ENCODE assay signal across 21 cellular contexts in genomic region chr5:66242050-66242449, GRCh38.
"Had no signal": no experiment of that assay in that cellular context is flagged by ENCODE, and none has a peak within 500 bp of the region (broad histone marks: within the 10 kb centered on the region; RNA-seq: fewer than 3 reads in every experiment).

No MANE protein-coding gene starts in this region.

- FAIRE-seq: keratinocyte had no signal

- H3K27ac ChIP-seq: cardiac muscle cell, epithelial cell of prostate, gastrocnemius medialis, thoracic aorta, upper lobe of left lung, VCaP had no signal

- H3K27me3 ChIP-seq: cardiac muscle cell, gastrocnemius medialis, upper lobe of left lung had no signal

- DNase-seq: activated CD4-positive, alpha-beta T cell treated with anti-CD3 and anti-CD28 coated beads, Interleukin-2, amount 50 U/mL, for 1 hour; activated CD4-positive, CD25-positive, alpha-beta regulatory T cell treated with anti-CD3 and anti-CD28 coated beads, Interleukin-2, amount 50 U/mL, for 72 hours; activated CD8-positive, alpha-beta memory T cell treated with anti-CD3 and anti-CD28 coated beads, Interleukin-2, amount 50 U/mL, for 4 hours; activated effector memory CD4-positive, alpha-beta T cell treated with Interleukin-2 at 50 U/mL for 16 hours; activated naive CD4-positive, alpha-beta T cell treated with anti-CD3 and anti-CD28 coated beads, Interleukin-2, amount 10 ng/mL, durations not matched to agents 7 days and 5 days; activated naive CD8-positive, alpha-beta T cell treated with anti-CD3 and anti-CD28 coated beads, Interleukin-2, amount 50 U/mL, for 24 hours; activated T-cell treated with anti-CD3 and anti-CD28 coated beads, Interleukin-2, amount 50 U/mL, for 48 hours; anterior cingulate cortex; gastrocnemius medialis; head of caudate nucleus; posterior cingulate gyrus; stimulated activated naive B cell treated with anti-CD40 and anti-IgM and Interleukin-4, amounts not matched to agents 10 μg/mL and 1 μg/mL and 100 μg/mL, for 72 hours; upper lobe of left lung had no signal

- H3K4me3 ChIP-seq: cardiac muscle cell, gastrocnemius medialis, lung, thoracic aorta, upper lobe of left lung had no signal

- H3K4me1 ChIP-seq: gastrocnemius medialis, upper lobe of left lung had no signal

- ATAC-seq: activated naive CD8-positive, alpha-beta T cell treated with anti-CD3 and anti-CD28 coated beads, Interleukin-2, amount 50 U/mL, for 24 hours; gastrocnemius medialis; left lobe of liver; natural killer cell treated with Interleukin-12 subunit alpha and Interleukin-12 subunit beta and Interleukin-15 and Interleukin-18, amount 100 ng/mL, for 72 hours; stimulated activated naive B cell treated with anti-CD40 and anti-IgM and Interleukin-4, amounts not matched to agents 10 μg/mL and 1 μg/mL and 100 μg/mL, for 72 hours had no signal

- H3K9me3 ChIP-seq: gastrocnemius medialis, thoracic aorta, upper lobe of left lung had no signal

- H3K36me3 ChIP-seq: cardiac muscle cell, gastrocnemius medialis, thoracic aorta, upper lobe of left lung had no signal
